Comparison of ENCODE assay signal across 19 cellular contexts in genomic region chr17:5695480-5695879, GRCh38.
DNase-seq lines count a peak whose midpoint lies in the region; ATAC-seq, FAIRE-seq and TF ChIP-seq lines count a peak whose summit lies in the region.
"Had no signal": no experiment of that assay in that cellular context is flagged by ENCODE, and none has a peak within 500 bp of the region (broad histone marks: within the 10 kb centered on the region; RNA-seq: fewer than 3 reads in every experiment).

No MANE protein-coding gene starts in this region.

- POLR2A ChIA-PET in HepG2 (lab: Yijun Ruan, JAX), result no interaction called here

- H3K27me3 ChIP-seq in H7 (ENCODE audit: control insufficient read depth, insufficient read depth, low read length), result no peaks in the 10 kb centered on the region
- no peaks in the 10 kb centered on the region for H3K27me3 ChIP-seq in HUES6 (ENCODE audit: control insufficient read depth, insufficient read depth, low read length)
- no peaks in the 10 kb centered on the region for H3K27me3 ChIP-seq in HepG2 (ENCODE audit: control insufficient read depth in 1 of 2, insufficient read depth in 2 of 2, low read length in 2 of 2)
- H3K27me3 ChIP-seq: SJSA1 had no signal

- ATAC-seq in HepG2, result no peak

- H3K36me3 ChIP-seq in H7 (replicated peaks; ENCODE audit: control insufficient read depth, insufficient read depth, low read length), result no peaks in the 10 kb centered on the region
- no peaks in the 10 kb centered on the region for H3K36me3 ChIP-seq in HUES6 (ENCODE audit: control insufficient read depth, insufficient read depth, low read length)
- H3K36me3 ChIP-seq in HepG2 (replicated peaks in 1 of 2; ENCODE audit: control insufficient read depth in 1 of 2, insufficient read depth in 2 of 2, low read length in 2 of 2), result no peaks in the 10 kb centered on the region
- H3K36me3 ChIP-seq: SJSA1 had no signal

- no peak overlapping the region for H3K9ac ChIP-seq in HUES6 (ENCODE audit: low read length)
- H3K9ac ChIP-seq in HepG2 (ENCODE audit: insufficient read depth, low read depth, low read length), result no peak overlapping the region

- TF ChIP-seq EP300 in HepG2 (IDR thresholded peaks at IDR 0.05; ENCODE audit: low read depth in 2 of 2, low read length in 2 of 2) (no peak), HepG2 (CRISPR knock-in tag; IDR thresholded peaks at IDR 0.05; ENCODE audit: borderline replicate concordance) (no peak)

- FAIRE-seq in HepG2 (lab: Jason Lieb, UNC), result no peak
- FAIRE-seq: GM12892, HTR-8/SVneo had no signal

- no peak for TF ChIP-seq POLR2A in HepG2 (IDR thresholded peaks at IDR 0.05; ENCODE audit: insufficient read depth in 1 of 2, low read depth in 2 of 2, low read length in 2 of 2)

- H3K79me2 ChIP-seq in HepG2 (ENCODE audit: insufficient read depth, low read length), result no peaks in the 10 kb centered on the region

- no peaks in the 10 kb centered on the region for H3K36me3 Mint-ChIP-seq in nephron (ENCODE audit: low read depth)
- H3K36me3 Mint-ChIP-seq: CD14-positive monocyte had no signal

- H3K9me3 ChIP-seq in HUES6 (ENCODE audit: control insufficient read depth, insufficient read depth, low read depth, low read length) (no peaks in the 10 kb centered on the region), HepG2 (ENCODE audit: low read length) (no peaks in the 10 kb centered on the region)
- H3K9me3 ChIP-seq: SJSA1 had no signal

- 2% methylated on average over 3 of the region's 3 CpGs for WGBS in HepG2 (ENCODE audit: low lambda C conversion rate)

- H3K27ac Mint-ChIP-seq in nephron, result peak overlapping the region; percentile 23 to 83 (median 67)
- H3K27ac Mint-ChIP-seq: HFFc6; T-helper 1 cell treated with Interleukin-12 subunit alpha and Interleukin-12 subunit beta and Interleukin-4 antibody, amounts not matched to agents 30 μg/mL and 1 μg/mL, for 36 hours had no signal

- CTCF ChIA-PET in HepG2 (lab: Yijun Ruan, JAX; ENCODE audit: low intra/inter-chr PET ratio, low total read pairs), result no interaction called here

- H4K20me1 ChIP-seq in HepG2 (ENCODE audit: insufficient read depth, low read length), result no peaks in the 10 kb centered on the region

- TF ChIP-seq RAD21 in HepG2 (CRISPR knock-in tag; IDR thresholded peaks at IDR 0.05), result no peak

- H3K27ac ChIP-seq in HUES6 (ENCODE audit: low read depth, low read length), result no peak overlapping the region
- no peak overlapping the region for H3K27ac ChIP-seq in HepG2 (ENCODE audit: extremely low read length, insufficient read depth, low read length)
- H3K27ac ChIP-seq: SJSA1 had no signal

- peaks cover 18% of the 10 kb centered on the region for H3K4me1 Mint-ChIP-seq in nephron
- H3K4me1 Mint-ChIP-seq: CD14-positive monocyte had no signal

- H3K4me1 ChIP-seq in HUES6 (ENCODE audit: control insufficient read depth, insufficient read depth, low read length) (peaks cover 32% of the 10 kb centered on the region), HepG2 (ENCODE audit: insufficient read depth, low read length) (no peaks in the 10 kb centered on the region)
- H3K4me1 ChIP-seq: SJSA1 had no signal

- no peak for TF ChIP-seq CTCF in nephron (IDR thresholded peaks at IDR 0.05; ENCODE audit: unreplicated experiment in 3 of 3)
- no peak for TF ChIP-seq CTCF in HepG2 (CRISPR knock-in tag; IDR thresholded peaks at IDR 0.05)
- TF ChIP-seq CTCF in GM13976 (IDR thresholded peaks at IDR 0.05; ENCODE audit: borderline replicate concordance, control extremely low read depth, extremely low read depth, insufficient read depth, missing control alignments), result no peak

- H3K4me3 ChIP-seq in H7 (ENCODE audit: insufficient read depth, low read depth, low read length) (peak overlapping the region; percentile 18; the same call in 1 of the 2 replicates), HUES6 (ENCODE audit: low read depth, low read length) (peak overlapping the region; percentile 37), HepG2 (replicated peaks in 1 of 3; ENCODE audit: insufficient read depth in 1 of 3, low read depth in 2 of 3, low read length in 3 of 3) (no peak overlapping the region)
- H3K4me3 ChIP-seq: SJSA1 had no signal

- intact Hi-C loops in HepG2 (cut with micrococcal nuclease; ENCODE audit: unreplicated experiment), result no loop called here

- BruUV-seq in HepG2 (replicated peaks; lab: Mats Ljungman, UMichigan), result no TSS peak

- H3K27me3 Mint-ChIP-seq in nephron (ENCODE audit: low read depth), result peaks cover 20% of the 10 kb centered on the region

- H2AFZ ChIP-seq in HepG2 (ENCODE audit: low read length), result no peak overlapping the region

- peaks cover 6% of the 10 kb centered on the region for H3K9me3 Mint-ChIP-seq in nephron
- H3K9me3 Mint-ChIP-seq: T-helper 1 cell treated with Interleukin-12 subunit alpha and Interleukin-12 subunit beta and Interleukin-4 antibody, amounts not matched to agents 30 μg/mL and 1 μg/mL, for 36 hours had no signal

- no peak overlapping the region for H3K4me3 Mint-ChIP-seq in nephron
- H3K4me3 Mint-ChIP-seq: CD14-positive monocyte; HFFc6; T-helper 1 cell treated with Interleukin-12 subunit alpha and Interleukin-12 subunit beta and Interleukin-4 antibody, amounts not matched to agents 30 μg/mL and 1 μg/mL, for 36 hours had no signal

- H3K4me2 ChIP-seq in HepG2 (ENCODE audit: low read depth, low read length), result no peak overlapping the region

- in situ Hi-C loops in HepG2 (cut with HindIII; ENCODE audit: extremely low pct_ligation_motif_present, low pct_unique_long_range_greater_than_20kb) (no loop called here), GM13976 (cut with MboI; ENCODE audit: low sequenced_read_pairs, unreplicated experiment) (no loop called here)

- DNase-seq in H7 (no peak), ecto neural progenitor cell (ENCODE audit: low spot score) (peak; percentile 26), HepG2 (ENCODE audit: low spot score) (no peak), Ammon's horn (ENCODE audit: low spot score) (no peak), GM13976 (ENCODE audit: low spot score) (no peak)
- DNase-seq: AML-193, DMS79, HFFc6, KBM-7, NCI-H1105 treated with DMSO at 0.1 percent for 48 hours, NCI-H1930, NCI-H510A had no signal

TF ChIP-seq in HepG2, 621 proteins besides CTCF, POLR2A, EP300 and RAD21:
- no peak for TF ChIP-seq HOXA5 (CRISPR knock-in tag; IDR thresholded peaks at IDR 0.05)
- TF ChIP-seq, protein P1, sequence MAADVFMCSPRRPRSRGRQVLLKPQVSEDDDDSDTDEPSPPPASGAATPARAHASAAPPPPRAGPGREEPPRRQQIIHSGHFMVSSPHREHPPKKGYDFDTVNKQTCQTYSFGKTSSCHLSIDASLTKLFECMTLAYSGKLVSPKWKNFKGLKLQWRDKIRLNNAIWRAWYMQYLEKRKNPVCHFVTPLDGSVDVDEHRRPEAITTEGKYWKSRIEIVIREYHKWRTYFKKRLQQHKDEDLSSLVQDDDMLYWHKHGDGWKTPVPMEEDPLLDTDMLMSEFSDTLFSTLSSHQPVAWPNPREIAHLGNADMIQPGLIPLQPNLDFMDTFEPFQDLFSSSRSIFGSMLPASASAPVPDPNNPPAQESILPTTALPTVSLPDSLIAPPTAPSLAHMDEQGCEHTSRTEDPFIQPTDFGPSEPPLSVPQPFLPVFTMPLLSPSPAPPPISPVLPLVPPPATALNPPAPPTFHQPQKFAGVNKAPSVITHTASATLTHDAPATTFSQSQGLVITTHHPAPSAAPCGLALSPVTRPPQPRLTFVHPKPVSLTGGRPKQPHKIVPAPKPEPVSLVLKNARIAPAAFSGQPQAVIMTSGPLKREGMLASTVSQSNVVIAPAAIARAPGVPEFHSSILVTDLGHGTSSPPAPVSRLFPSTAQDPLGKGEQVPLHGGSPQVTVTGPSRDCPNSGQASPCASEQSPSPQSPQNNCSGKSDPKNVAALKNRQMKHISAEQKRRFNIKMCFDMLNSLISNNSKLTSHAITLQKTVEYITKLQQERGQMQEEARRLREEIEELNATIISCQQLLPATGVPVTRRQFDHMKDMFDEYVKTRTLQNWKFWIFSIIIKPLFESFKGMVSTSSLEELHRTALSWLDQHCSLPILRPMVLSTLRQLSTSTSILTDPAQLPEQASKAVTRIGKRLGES (CRISPR knock-in tag; IDR thresholded peaks at IDR 0.05; ENCODE audit: borderline replicate concordance), result no peak
- TF ChIP-seq ZNF629 (CRISPR knock-in tag; conservative IDR thresholded peaks at IDR 0.05), result no peak
- TF ChIP-seq ZFP62 (CRISPR knock-in tag; IDR thresholded peaks at IDR 0.05), result no peak
- no peak for TF ChIP-seq NKX3-1 (CRISPR knock-in tag; IDR thresholded peaks at IDR 0.05)
- TF ChIP-seq TAF15 (IDR thresholded peaks at IDR 0.05; ENCODE audit: low read depth, low read length, poor library complexity, severe bottlenecking), result no peak
- TF ChIP-seq MTA1 (CRISPR knock-in tag; IDR thresholded peaks at IDR 0.05; ENCODE audit: borderline replicate concordance), result no peak
- no peak for TF ChIP-seq HMG20A (CRISPR knock-in tag; IDR thresholded peaks at IDR 0.05; ENCODE audit: borderline replicate concordance)
- TF ChIP-seq ZNF564 (CRISPR knock-in tag; IDR thresholded peaks at IDR 0.05), result no peak

Comparison
In these comparisons a context has a peak if more than half of its experiments do, and no peak if none do; other contexts are left out.
1. H3K4me3 ChIP-seq: peak in H7 (single experiment) and HUES6 (single experiment); none in HepG2 (0 of 3).